Comparison of ENCODE assay signal across 13 cellular contexts in genomic region chr11:79973701-79974626, GRCh38.
DNase-seq lines count a peak whose midpoint lies in the region; ATAC-seq and TF ChIP-seq lines count a peak whose summit lies in the region.
"Had no signal": no experiment of that assay in that cellular context is flagged by ENCODE, and none has a peak within 500 bp of the region (broad histone marks: within the 10 kb centered on the region; RNA-seq: fewer than 3 reads in every experiment).

No MANE protein-coding gene starts in this region.

- H3K27me3 Mint-ChIP-seq in T-cell: no peaks in the 10 kb centered on the region
- H3K27me3 Mint-ChIP-seq: activated naive CD8-positive, alpha-beta T cell treated with anti-CD3 and anti-CD28 coated beads, Interleukin-2, amount 10 ng/mL, durations not matched to agents 7 days and 5 days; type B pancreatic cell had no signal

- peak; percentile 4 for DNase-seq in Daoy (ENCODE audit: low read depth)
- peak; percentile 38 for DNase-seq in NCI-H526 treated with DMSO at 0.1 percent for 48 hours (lab: John Stamatoyannopoulos, UW)
- no peak for DNase-seq in epithelial cell of proximal tubule (ENCODE audit: low read depth)
- no peak for DNase-seq in mucosa of descending colon
- no peak for DNase-seq in Ammon's horn (ENCODE audit: low spot score)
- no peak for DNase-seq in T-cell
- DNase-seq: activated CD4-positive, alpha-beta T cell treated with anti-CD3 and anti-CD28 coated beads for 4 hours; activated naive CD8-positive, alpha-beta T cell treated with anti-CD3 and anti-CD28 coated beads, Interleukin-2, amount 10 ng/mL, durations not matched to agents 7 days and 5 days; NCI-H1048; stimulated activated CD4-positive, alpha-beta T cell treated with anti-CD3 and anti-CD28 coated beads, Interleukin-4, amount 100 ng/mL, for 4 hours had no signal

- no peak overlapping the region for H3K27ac Mint-ChIP-seq in T-cell
- H3K27ac Mint-ChIP-seq: activated naive CD8-positive, alpha-beta T cell treated with anti-CD3 and anti-CD28 coated beads, Interleukin-2, amount 10 ng/mL, durations not matched to agents 7 days and 5 days; type B pancreatic cell had no signal

- H3K36me3 ChIP-seq in mucosa of descending colon (ENCODE audit: low read depth): no peaks in the 10 kb centered on the region

- no peak overlapping the region for H3K4me3 Mint-ChIP-seq in T-cell
- H3K4me3 Mint-ChIP-seq: activated naive CD8-positive, alpha-beta T cell treated with anti-CD3 and anti-CD28 coated beads, Interleukin-2, amount 10 ng/mL, durations not matched to agents 7 days and 5 days; type B pancreatic cell had no signal

- H3K9me3 Mint-ChIP-seq in T-cell: peaks cover 8 to 12% (median 10%) of the 10 kb centered on the region in 3 donors
- H3K9me3 Mint-ChIP-seq: activated naive CD8-positive, alpha-beta T cell treated with anti-CD3 and anti-CD28 coated beads, Interleukin-2, amount 10 ng/mL, durations not matched to agents 7 days and 5 days; type B pancreatic cell had no signal

- TF ChIP-seq CTCF in epithelial cell of proximal tubule (conservative IDR thresholded peaks at IDR 0.05; ENCODE audit: low read depth, low read length): no peak
- no peak for TF ChIP-seq CTCF in mucosa of descending colon (IDR thresholded peaks at IDR 0.05)

- CTCF ChIA-PET in T-cell (lab: Charles Lee): no interaction called here

- peak; percentile 14 for ATAC-seq in mucosa of descending colon
- ATAC-seq in GM21515 (IDR thresholded peaks at IDR 0.05; ENCODE audit: unreplicated experiment): no peak
- ATAC-seq in T-cell (replicated peaks in 1 of 4): no peak
- no peak for ATAC-seq in HG02981 (IDR thresholded peaks at IDR 0.05; ENCODE audit: unreplicated experiment)

- intact Hi-C loops in mucosa of descending colon (cut with DNase I, micrococcal nuclease): no loop called here

- POLR2A ChIA-PET in T-cell (lab: Charles Lee): no interaction called here

- H3K4me1 ChIP-seq in mucosa of descending colon (ENCODE audit: low read depth): no peaks in the 10 kb centered on the region

- H3K4me3 ChIP-seq in epithelial cell of proximal tubule (ENCODE audit: low read depth, low read length): peak overlapping the region; percentile 4
- H3K4me3 ChIP-seq in mucosa of descending colon: no peak overlapping the region

- no peaks in the 10 kb centered on the region for H3K36me3 Mint-ChIP-seq in T-cell
- H3K36me3 Mint-ChIP-seq: activated naive CD8-positive, alpha-beta T cell treated with anti-CD3 and anti-CD28 coated beads, Interleukin-2, amount 10 ng/mL, durations not matched to agents 7 days and 5 days; type B pancreatic cell had no signal

- no peaks in the 10 kb centered on the region for H3K4me1 Mint-ChIP-seq in T-cell
- H3K4me1 Mint-ChIP-seq: activated naive CD8-positive, alpha-beta T cell treated with anti-CD3 and anti-CD28 coated beads, Interleukin-2, amount 10 ng/mL, durations not matched to agents 7 days and 5 days had no signal

- H3K9me3 ChIP-seq in mucosa of descending colon: no peaks in the 10 kb centered on the region

Comparison
In these comparisons a context has a peak if more than half of its experiments do, and no peak if none do; other contexts are left out.
1. DNase-seq: peak in Daoy (single experiment) and NCI-H526 treated with DMSO at 0.1 percent for 48 hours (single experiment); none in epithelial cell of proximal tubule (single experiment), mucosa of descending colon (0 of 3), Ammon's horn (single experiment) and T-cell (0 of 34).